Comparison of ENCODE assay signal across 8 cellular contexts in genomic region chr19:533485-534058, GRCh38. TPM values are rescaled to one million over a fixed set of nuclear protein-coding genes. Genes with fewer than 3 reads are reported as not detected.
DNase-seq lines count a peak whose midpoint lies in the region; ATAC-seq, FAIRE-seq and TF ChIP-seq lines count a peak whose summit lies in the region.

No MANE protein-coding gene starts in this region.

- peaks cover under 1% of the 10 kb centered on the region for H3K4me1 Mint-ChIP-seq in Caco-2 (ENCODE audit: low read depth, unreplicated experiment)

- no peak for ATAC-seq in pancreas
- ATAC-seq in GM21723 (IDR thresholded peaks at IDR 0.05; ENCODE audit: unreplicated experiment), result no peak
- ATAC-seq in GM21717 (IDR thresholded peaks at IDR 0.05; ENCODE audit: unreplicated experiment), result no peak
- ATAC-seq in GM19035 (IDR thresholded peaks at IDR 0.05; ENCODE audit: unreplicated experiment), result no peak

- H3K4me1 ChIP-seq in Caco-2 (peaks cover 21% of the 10 kb centered on the region), Peyer's patch (peaks cover 4 to 22% (median 17%) of the 10 kb centered on the region in 4 donors), pancreas (peaks cover 7 to 23% (median 13%) of the 10 kb centered on the region in 3 donors)

- TF ChIP-seq CTCF in Caco-2 (IDR thresholded peaks at IDR 0.05; ENCODE audit: insufficient read depth in 1 of 2, low read depth in 1 of 2, low read length in 1 of 2, severe bottlenecking in 1 of 2, unreplicated experiment in 1 of 2) (no peak), Peyer's patch (IDR thresholded peaks at IDR 0.05) (no peak), epithelial cell of proximal tubule (conservative IDR thresholded peaks at IDR 0.05; ENCODE audit: low read depth, low read length) (no peak), pancreas (IDR thresholded peaks at IDR 0.05) (no peak)

- H3K27ac Mint-ChIP-seq in Caco-2 (ENCODE audit: unreplicated experiment), result peak overlapping the region; percentile 72

- TF ChIP-seq POLR2A in Peyer's patch (IDR thresholded peaks at IDR 0.05), result no peak

- DNase-seq in Caco-2, result no peak
- DNase-seq in Peyer's patch, result no peak
- DNase-seq in epithelial cell of proximal tubule (ENCODE audit: low read depth), result no peak
- DNase-seq in pancreas, result peak in 2 of 6 donors; percentile 44 to 74
- DNase-seq in G401 (ENCODE audit: low spot score), result no peak

- H3K4me3 ChIP-seq in Caco-2 (ENCODE audit: low read depth, low read length), result peak overlapping the region; percentile 94
- H3K4me3 ChIP-seq in Peyer's patch, result peak overlapping the region; percentile 84 to 100 (median 98)
- H3K4me3 ChIP-seq in epithelial cell of proximal tubule (ENCODE audit: low read depth, low read length), result peak overlapping the region; percentile 97
- peak overlapping the region; percentile 82 to 100 (median 96) for H3K4me3 ChIP-seq in pancreas

- H3K36me3 ChIP-seq in Caco-2 (ENCODE audit: control insufficient read depth, insufficient read depth, low read length), result peaks cover 1% of the 10 kb centered on the region; the same call in 1 of the 2 replicates
- peaks cover 0 to 31% (median 0%) of the 10 kb centered on the region in 3 donors for H3K36me3 ChIP-seq in Peyer's patch
- H3K36me3 ChIP-seq in pancreas, result peaks cover 0 to 20% (median 7%) of the 10 kb centered on the region in 3 donors

- H3K36me3 Mint-ChIP-seq in Caco-2 (ENCODE audit: insufficient read depth, unreplicated experiment), result peaks cover 29% of the 10 kb centered on the region

- peak overlapping the region; percentile 82 for H3K4me3 Mint-ChIP-seq in Caco-2 (ENCODE audit: unreplicated experiment)

- CTCF ChIA-PET in Caco-2 (lab: Charles Lee), result interaction anchor here (3.1 kb wide), 1 partner anchor 27 kb away, joined by 28 read pairs; no protein-coding TSS in a partner anchor

- POLR2A ChIA-PET in Caco-2 (lab: Charles Lee), result interaction anchor here (0.5 kb wide), 2 partner anchors 8 to 50 kb away, joined by 3 read pairs; no protein-coding TSS in a partner anchor

- 24 to 36% methylated on average over 16 to 17 of the region's 17 CpGs for WGBS in pancreas, 2 donors

- H3K9me3 Mint-ChIP-seq in Caco-2 (ENCODE audit: unreplicated experiment), result no peaks in the 10 kb centered on the region

- H3K27ac ChIP-seq in Peyer's patch (peak overlapping the region; percentile 85 to 98 (median 97)), pancreas (peak overlapping the region; percentile 55 to 81 (median 78))

- in situ Hi-C loops in G401 (cut with HindIII; ENCODE audit: low sequenced_read_pairs), result no loop called here

- no peaks in the 10 kb centered on the region for H3K27me3 ChIP-seq in Caco-2 (replicated peaks; ENCODE audit: control insufficient read depth, insufficient read depth, low read length)
- H3K27me3 ChIP-seq in Peyer's patch, result no peaks in the 10 kb centered on the region
- H3K27me3 ChIP-seq in pancreas, result no peaks in the 10 kb centered on the region

- no peak for FAIRE-seq in pancreas (lab: Jason Lieb, UNC)

- TSS peak; percentile 36 for BruUV-seq in Caco-2 (replicated peaks; lab: Mats Ljungman, UMichigan)

- intact Hi-C loops in Caco-2 (cut with micrococcal nuclease; ENCODE audit: unreplicated experiment), result loop anchor here (2.0 to 5.0 kb wide), 2 partner anchors 27 to 39 kb away; partner anchors contain the start of genes BSG and TPGS1
- intact Hi-C loops in pancreas (cut with DNase I), result no loop called here

- H3K9me3 ChIP-seq in Caco-2 (no peaks in the 10 kb centered on the region), Peyer's patch (no peaks in the 10 kb centered on the region), pancreas (no peaks in the 10 kb centered on the region)

- no peaks in the 10 kb centered on the region for H3K27me3 Mint-ChIP-seq in Caco-2 (ENCODE audit: insufficient read depth, unreplicated experiment)

RNA-seq across cellular contexts. Expression of gene CDC34, which starts 2.0 kb away (rescaled TPM):
- 129 and 133 TPM in 2 replicates for total RNA-seq in Caco-2 (2022)
- total RNA-seq in Peyer's patch, result 10 to 100 TPM; 65.6 to 91.1 (median 75.2) TPM
- total RNA-seq in epithelial cell of proximal tubule, result 142 and 265 TPM in 2 replicates
- total RNA-seq in pancreas, result 10 to 100 TPM; 26.2 to 49.4 (median 39.1) TPM
- 100 to 1,000 TPM in 1 of 2 donors, 10 to 100 TPM in 1; 80.0 to 107 TPM for polyA plus RNA-seq in pancreas
- total RNA-seq in G401 (2014; rRNA removed; shearing (Covaris generic)), result 178 and 208 TPM in 2 replicates

RNA-seq across cellular contexts. Expression of gene GZMM, which starts 10.3 kb away (rescaled TPM):
- total RNA-seq in Caco-2 (2022) (0.35 TPM in 1 of 2 replicates, not detected in the other), Peyer's patch (1 to 10 TPM in 2 of 4 donors, not detected in 2; 2.8 to 4.0 TPM), epithelial cell of proximal tubule (not detected in 2 replicates), pancreas (under 1 TPM in 4 of 6 donors, not detected in 2; 0.28 to 0.38 (median 0.33) TPM)
- polyA plus RNA-seq in pancreas, result under 1 TPM; 0.31 to 0.38 TPM
- total RNA-seq in G401 (2014; rRNA removed; shearing (Covaris generic)), result 0.17 and 0.74 TPM in 2 replicates

RNA-seq across cellular contexts. Expression of gene TPGS1, which starts 26.3 kb away (rescaled TPM):
- 11.5 and 14.9 TPM in 2 replicates for total RNA-seq in Caco-2 (2022)
- 10 to 100 TPM; 11.6 to 35.7 (median 24.2) TPM for total RNA-seq in Peyer's patch
- total RNA-seq in epithelial cell of proximal tubule, result 56.4 and 78.1 TPM in 2 replicates
- 10 to 100 TPM in 4 of 6 donors, 1 to 10 TPM in 2; 8.8 to 16.2 (median 10.7) TPM for total RNA-seq in pancreas
- polyA plus RNA-seq in pancreas, result 10 to 100 TPM; 14.3 to 29.7 TPM
- 89.0 and 129 TPM in 2 replicates for total RNA-seq in G401 (2014; rRNA removed; shearing (Covaris generic))

RNA-seq across cellular contexts. Expression of gene MADCAM1, which starts 37.3 kb away (rescaled TPM):
- total RNA-seq in Caco-2 (2022), result 0.73 and 1.3 TPM in 2 replicates
- total RNA-seq in Peyer's patch, result 10 to 100 TPM in 1 of 4 donors, 1 to 10 TPM in 3; 1.4 to 25.6 (median 5.1) TPM
- total RNA-seq in epithelial cell of proximal tubule, result 0.17 TPM in 1 of 2 replicates, not detected in the other
- 1 to 10 TPM in 4 of 6 donors, under 1 TPM in 2; 0.66 to 4.2 (median 1.2) TPM for total RNA-seq in pancreas
- 1 to 10 TPM; 2.5 to 7.5 TPM for polyA plus RNA-seq in pancreas
- total RNA-seq in G401 (2014; rRNA removed; shearing (Covaris generic)), result 0.14 TPM in 1 of 2 replicates, not detected in the other

RNA-seq across cellular contexts. Expression of gene BSG, which starts 38.8 kb away (rescaled TPM):
- total RNA-seq in Caco-2 (2022), result 618 and 656 TPM in 2 replicates
- total RNA-seq in Peyer's patch, result 100 to 1,000 TPM; 149 to 501 (median 469) TPM
- total RNA-seq in epithelial cell of proximal tubule, result 705 and 835 TPM in 2 replicates
- 100 to 1,000 TPM; 122 to 200 (median 149) TPM for total RNA-seq in pancreas
- polyA plus RNA-seq in pancreas, result 100 to 1,000 TPM; 210 to 256 TPM
- total RNA-seq in G401 (2014; rRNA removed; shearing (Covaris generic)), result 618 and 674 TPM in 2 replicates
